8 cellular contexts compared by ENCODE assay signal in genomic region chr1:159177273-159177907, GRCh38. TPM values are rescaled to one million over a fixed set of nuclear protein-coding genes. Genes with fewer than 3 reads are reported as not detected.
DNase-seq lines count a peak whose midpoint lies in the region; ATAC-seq and TF ChIP-seq lines count a peak whose summit lies in the region.

No MANE protein-coding gene starts in this region.

- no peak overlapping the region for H2BK5ac ChIP-seq in IMR-90 (ENCODE audit: low read depth, low read length, poor library complexity, severe bottlenecking)

- WGBS in IMR-90 (ENCODE audit: extremely low coverage in 2 of 2, insufficient read length in 1 of 2), 2 experiments, result 0% methylated on average over 1 of the region's 3 CpGs; no CpG with 5 or more reads in 1 of the 2 experiments

- H2BK120ac ChIP-seq in IMR-90 (ENCODE audit: low read depth, low read length), result no peak overlapping the region

- no peak for TF ChIP-seq RAD21 in IMR-90 (IDR thresholded peaks at IDR 0.05; ENCODE audit: low read length)

- no peak overlapping the region for H3K14ac ChIP-seq in IMR-90 (replicated peaks; ENCODE audit: low read depth, low read length)

- no peak overlapping the region for H3K4me3 ChIP-seq in IMR-90 (ENCODE audit: insufficient read depth, low read depth, low read length)

- H3K9me1 ChIP-seq in IMR-90 (ENCODE audit: insufficient read depth, low read length), result no peaks in the 10 kb centered on the region

- no peaks in the 10 kb centered on the region for H3K9me3 Mint-ChIP-seq in activated CD4-positive, alpha-beta memory T cell treated with anti-CD3 and anti-CD28 coated beads for 36 hours
- no peaks in the 10 kb centered on the region for H3K9me3 Mint-ChIP-seq in immature natural killer cell
- peaks cover 4% of the 10 kb centered on the region for H3K9me3 Mint-ChIP-seq in activated T-helper 17 cell treated with anti-CD3 and anti-CD28 coated beads, Interleukin-2, amount 50 U/mL, for 72 hours

- H4K8ac ChIP-seq in IMR-90 (ENCODE audit: low read depth in 2 of 2, low read length in 2 of 2), result no peak overlapping the region

- no peaks in the 10 kb centered on the region for H3K4me1 ChIP-seq in IMR-90 (ENCODE audit: control insufficient read depth, insufficient read depth, low read length)

- no TSS peak for BruUV-seq in IMR-90 (replicated peaks; lab: Mats Ljungman, UMichigan)

- H3K18ac ChIP-seq in IMR-90 (ENCODE audit: low read depth, low read length), result no peak overlapping the region

- H3K56ac ChIP-seq in IMR-90 (ENCODE audit: extremely low read depth, insufficient read depth, low read length), result no peak overlapping the region

- no peaks in the 10 kb centered on the region for H3K4me1 Mint-ChIP-seq in activated CD4-positive, alpha-beta memory T cell treated with anti-CD3 and anti-CD28 coated beads for 36 hours (ENCODE audit: low read depth)
- no peaks in the 10 kb centered on the region for H3K4me1 Mint-ChIP-seq in immature natural killer cell
- no peaks in the 10 kb centered on the region for H3K4me1 Mint-ChIP-seq in activated T-helper 17 cell treated with anti-CD3 and anti-CD28 coated beads, Interleukin-2, amount 50 U/mL, for 72 hours

- H3K23ac ChIP-seq in IMR-90 (ENCODE audit: low read depth, low read length), result no peak overlapping the region

- no peaks in the 10 kb centered on the region for H3K36me3 Mint-ChIP-seq in activated CD4-positive, alpha-beta memory T cell treated with anti-CD3 and anti-CD28 coated beads for 36 hours
- no peaks in the 10 kb centered on the region for H3K36me3 Mint-ChIP-seq in immature natural killer cell
- no peaks in the 10 kb centered on the region for H3K36me3 Mint-ChIP-seq in activated T-helper 17 cell treated with anti-CD3 and anti-CD28 coated beads, Interleukin-2, amount 50 U/mL, for 72 hours (ENCODE audit: low read depth)

- H3K9me3 ChIP-seq in IMR-90 (ENCODE audit: control insufficient read depth, insufficient read depth, low read length), result no peaks in the 10 kb centered on the region

- no peak overlapping the region for H3K4me2 ChIP-seq in IMR-90 (ENCODE audit: low read depth, low read length)

- dilution Hi-C loops in IMR-90 (cut with HindIII; ENCODE audit: low sequenced_read_pairs, unreplicated experiment), result no loop called here

- ATAC-seq in IMR-90 (ENCODE audit: low read depth) (peak; percentile 67), HG02642 (IDR thresholded peaks at IDR 0.05; ENCODE audit: poor library complexity, unreplicated experiment) (no peak)
- no peak for ATAC-seq in activated T-helper 17 cell treated with anti-CD3 and anti-CD28 coated beads, Interleukin-2, amount 50 U/mL, for 72 hours (replicated peaks)

- TF ChIP-seq CTCF in IMR-90 (conservative IDR thresholded peaks at IDR 0.05; ENCODE audit: low read depth, low read length), result no peak

- POLR2A ChIA-PET in IMR-90 (lab: Charles Lee; ENCODE audit: unreplicated experiment), result no interaction called here
- POLR2A ChIA-PET in activated CD4-positive, alpha-beta memory T cell treated with anti-CD3 and anti-CD28 coated beads for 36 hours (lab: Charles Lee), result no interaction called here

- no peak overlapping the region for H2BK20ac ChIP-seq in IMR-90 (ENCODE audit: low read depth, low read length)

- TF ChIP-seq POLR2A in IMR-90 (IDR thresholded peaks at IDR 0.05; ENCODE audit: low read depth, low read length), result no peak

- no peak overlapping the region for H3K9ac ChIP-seq in IMR-90 (ENCODE audit: low read depth, low read length)

- no peak overlapping the region for H3K4ac ChIP-seq in IMR-90 (ENCODE audit: low read depth, low read length)

- no peak overlapping the region for H2BK15ac ChIP-seq in IMR-90 (ENCODE audit: low read depth, low read length)

- intact Hi-C loops in IMR-90 (cut with micrococcal nuclease), result no loop called here
- intact Hi-C loops in activated CD4-positive, alpha-beta memory T cell treated with anti-CD3 and anti-CD28 coated beads for 36 hours (cut with micrococcal nuclease), result no loop called here

- H3K27ac ChIP-seq in IMR-90 (ENCODE audit: insufficient read depth, low read length), result no peak overlapping the region

- no peak overlapping the region for H3K27ac Mint-ChIP-seq in activated CD4-positive, alpha-beta memory T cell treated with anti-CD3 and anti-CD28 coated beads for 36 hours
- no peak overlapping the region for H3K27ac Mint-ChIP-seq in immature natural killer cell
- no peak overlapping the region for H3K27ac Mint-ChIP-seq in activated T-helper 17 cell treated with anti-CD3 and anti-CD28 coated beads, Interleukin-2, amount 50 U/mL, for 72 hours

- H2AK5ac ChIP-seq in IMR-90 (ENCODE audit: low read depth, low read length), result no peak overlapping the region

- no peaks in the 10 kb centered on the region for H3K79me1 ChIP-seq in IMR-90 (ENCODE audit: low read depth in 1 of 2, low read length in 2 of 2)

- no peaks in the 10 kb centered on the region for H4K20me1 ChIP-seq in IMR-90 (ENCODE audit: insufficient read depth, low read length)

- no peak overlapping the region for H4K91ac ChIP-seq in IMR-90 (ENCODE audit: insufficient read depth, low read depth, low read length)

- no peak overlapping the region for H2AFZ ChIP-seq in IMR-90 (replicated peaks; ENCODE audit: low read length, poor library complexity)

- DNase-seq in Daoy (ENCODE audit: low read depth) (peak; percentile 75), IMR-90 (peak; percentile 58), immature natural killer cell (peak; percentile 5 to 24 (median 10)), NCI-H187 (lab: John Stamatoyannopoulos, UW) (no peak), COR-L47 (lab: John Stamatoyannopoulos, UW) (no peak)
- peak; percentile 45 for DNase-seq in activated CD4-positive, alpha-beta memory T cell treated with anti-CD3 and anti-CD28 coated beads for 36 hours

- no peak overlapping the region for H4K5ac ChIP-seq in IMR-90 (ENCODE audit: low read depth, low read length)

- H3K36me3 ChIP-seq in IMR-90 (ENCODE audit: control insufficient read depth, insufficient read depth, low read length), result no peaks in the 10 kb centered on the region

- H3K27me3 ChIP-seq in IMR-90 (ENCODE audit: control insufficient read depth, insufficient read depth, low read length), result peaks cover 8% of the 10 kb centered on the region; the same call in 1 of the 2 replicates

- no peak overlapping the region for H2AK9ac ChIP-seq in IMR-90 (replicated peaks; ENCODE audit: low read depth, low read length, poor library complexity)

- in situ Hi-C loops in IMR-90 (cut with MboI; ENCODE audit: low sequenced_read_pairs), result no loop called here

- no peak overlapping the region for H3K4me3 Mint-ChIP-seq in activated CD4-positive, alpha-beta memory T cell treated with anti-CD3 and anti-CD28 coated beads for 36 hours
- no peak overlapping the region for H3K4me3 Mint-ChIP-seq in immature natural killer cell
- H3K4me3 Mint-ChIP-seq in activated T-helper 17 cell treated with anti-CD3 and anti-CD28 coated beads, Interleukin-2, amount 50 U/mL, for 72 hours, result no peak overlapping the region

- peaks cover 37% of the 10 kb centered on the region for H3K27me3 Mint-ChIP-seq in activated CD4-positive, alpha-beta memory T cell treated with anti-CD3 and anti-CD28 coated beads for 36 hours
- H3K27me3 Mint-ChIP-seq in immature natural killer cell (ENCODE audit: low read depth in 3 of 3), result peaks cover 4 to 26% (median 17%) of the 10 kb centered on the region in 3 donors
- H3K27me3 Mint-ChIP-seq in activated T-helper 17 cell treated with anti-CD3 and anti-CD28 coated beads, Interleukin-2, amount 50 U/mL, for 72 hours, result peaks cover 70% of the 10 kb centered on the region

- CTCF ChIA-PET in IMR-90 (lab: Yijun Ruan, JAX), result interaction anchor here (0.5 kb wide), 1 partner anchor 79 kb away, joined by 3 read pairs; no protein-coding TSS in a partner anchor
- CTCF ChIA-PET in activated CD4-positive, alpha-beta memory T cell treated with anti-CD3 and anti-CD28 coated beads for 36 hours (lab: Charles Lee), result interaction anchor here (1.5 kb wide), 1 partner anchor 19 kb away, joined by 5 read pairs; no protein-coding TSS in a partner anchor

TF ChIP-seq in IMR-90, 13 proteins besides CTCF, POLR2A, EP300 and RAD21 (continues in another document):
- TF ChIP-seq FOS (IDR thresholded peaks at IDR 0.05; ENCODE audit: low read depth, low read length), result no peak
- TF ChIP-seq RCOR1 (IDR thresholded peaks at IDR 0.05; ENCODE audit: insufficient replicate concordance, low read length), result peak; percentile 83
- TF ChIP-seq NFE2L2 (IDR thresholded peaks at IDR 0.05; ENCODE audit: low read depth, low read length), result no peak
- no peak for TF ChIP-seq USF2 (IDR thresholded peaks at IDR 0.05; ENCODE audit: low read depth, low read length)
- TF ChIP-seq BHLHE40 (IDR thresholded peaks at IDR 0.05; ENCODE audit: low read depth, low read length), result no peak

RNA-seq across cellular contexts. Expression of gene CADM3, which starts 6.0 kb away (rescaled TPM):
- 0.57 and 0.80 TPM in 2 replicates for total RNA-seq in Daoy (2014; rRNA removed; shearing (Covaris generic))
- not detected in 2 replicates for total RNA-seq in IMR-90 (2012; rRNA removed)
- polyA plus RNA-seq in IMR-90 (2012; rRNA removed) (not detected in 2 replicates), immature natural killer cell (not detected)
- 0.01 TPM in 1 of 2 replicates, not detected in the other for polyA plus RNA-seq in IMR-90 (2012; cell fraction: cytosol; rRNA removed)
- polyA plus RNA-seq in IMR-90 (2012; cell fraction: nucleus; rRNA removed; ENCODE audit: low replicate concordance), result not detected in 2 replicates
- total RNA-seq in activated CD4-positive, alpha-beta memory T cell treated with anti-CD3 and anti-CD28 coated beads for 36 hours, result not detected
- not detected for total RNA-seq in activated T-helper 17 cell treated with anti-CD3 and anti-CD28 coated beads, Interleukin-2, amount 50 U/mL, for 72 hours

RNA-seq across cellular contexts. Expression of gene ACKR1, which starts 27.3 kb away (rescaled TPM):
- not detected in 2 replicates for total RNA-seq in Daoy (2014; rRNA removed; shearing (Covaris generic))
- total RNA-seq in IMR-90 (2012; rRNA removed), result not detected in 2 replicates
- not detected in 2 replicates for polyA plus RNA-seq in IMR-90 (2012; rRNA removed)
- not detected in 2 replicates for polyA plus RNA-seq in IMR-90 (2012; cell fraction: cytosol; rRNA removed)
- not detected in 2 replicates for polyA plus RNA-seq in IMR-90 (2012; cell fraction: nucleus; rRNA removed; ENCODE audit: low replicate concordance)
- total RNA-seq in activated CD4-positive, alpha-beta memory T cell treated with anti-CD3 and anti-CD28 coated beads for 36 hours, result not detected
- polyA plus RNA-seq in immature natural killer cell, result not detected
- total RNA-seq in activated T-helper 17 cell treated with anti-CD3 and anti-CD28 coated beads, Interleukin-2, amount 50 U/mL, for 72 hours, result not detected

Comparison
In these comparisons a context has a peak if more than half of its experiments do, and no peak if none do; other contexts are left out.
1. DNase-seq: peak in Daoy (single experiment), IMR-90 (single experiment), activated CD4-positive, alpha-beta memory T cell treated with anti-CD3 and anti-CD28 coated beads for 36 hours (single experiment) and immature natural killer cell (3 of 3); none in NCI-H187 (0 of 2) and COR-L47 (single experiment).